Comparison of ENCODE assay signal across 2 cellular contexts in genomic region chr5:128395073-128395472, GRCh38.
TF ChIP-seq lines count a peak whose summit lies in the region.

No MANE protein-coding gene starts in this region.

TF ChIP-seq in SK-N-SH treated with all-trans-retinoic acid at 6 μM for 48 hours, 23 proteins besides CTCF, POLR2A, EP300 and RAD21 (continued from another document):
- TF ChIP-seq, protein P1, sequence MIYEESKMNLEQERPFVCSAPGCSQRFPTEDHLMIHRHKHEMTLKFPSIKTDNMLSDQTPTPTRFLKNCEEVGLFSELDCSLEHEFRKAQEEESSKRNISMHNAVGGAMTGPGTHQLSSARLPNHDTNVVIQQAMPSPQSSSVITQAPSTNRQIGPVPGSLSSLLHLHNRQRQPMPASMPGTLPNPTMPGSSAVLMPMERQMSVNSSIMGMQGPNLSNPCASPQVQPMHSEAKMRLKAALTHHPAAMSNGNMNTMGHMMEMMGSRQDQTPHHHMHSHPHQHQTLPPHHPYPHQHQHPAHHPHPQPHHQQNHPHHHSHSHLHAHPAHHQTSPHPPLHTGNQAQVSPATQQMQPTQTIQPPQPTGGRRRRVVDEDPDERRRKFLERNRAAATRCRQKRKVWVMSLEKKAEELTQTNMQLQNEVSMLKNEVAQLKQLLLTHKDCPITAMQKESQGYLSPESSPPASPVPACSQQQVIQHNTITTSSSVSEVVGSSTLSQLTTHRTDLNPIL (CRISPR knock-in tag; IDR thresholded peaks at IDR 0.05; ENCODE audit: low read depth) = no peak
- TF ChIP-seq ZNF8 (CRISPR knock-in tag; IDR thresholded peaks at IDR 0.05) (no peak), PATZ1 (CRISPR knock-in tag; IDR thresholded peaks at IDR 0.05; ENCODE audit: borderline replicate concordance) (no peak), CSDC2 (CRISPR knock-in tag; IDR thresholded peaks at IDR 0.05) (no peak), PPARA (CRISPR knock-in tag; IDR thresholded peaks at IDR 0.05; ENCODE audit: borderline replicate concordance) (no peak), TOX (CRISPR knock-in tag; IDR thresholded peaks at IDR 0.05; ENCODE audit: borderline replicate concordance) (no peak), ZNF565 (CRISPR knock-in tag; conservative IDR thresholded peaks at IDR 0.05; ENCODE audit: low read depth) (no peak), RARB (CRISPR knock-in tag; IDR thresholded peaks at IDR 0.05) (no peak), ISL1 (CRISPR knock-in tag; IDR thresholded peaks at IDR 0.05) (no peak), OSR1 (CRISPR knock-in tag; IDR thresholded peaks at IDR 0.05) (no peak), ZNF70 (CRISPR knock-in tag; IDR thresholded peaks at IDR 0.05) (no peak)

TF ChIP-seq in SK-N-SH, 30 proteins besides CTCF, POLR2A, EP300 and RAD21 (continued from another document):
- TF ChIP-seq NFIC (IDR thresholded peaks at IDR 0.05; ENCODE audit: borderline replicate concordance) (no peak), NRF1 (IDR thresholded peaks at IDR 0.05; ENCODE audit: low read depth, low read length) (no peak)
